13 cellular contexts compared by ENCODE assay signal in genomic region chr1:99756598-99756997, GRCh38. TPM values are rescaled to one million over a fixed set of nuclear protein-coding genes. Genes with fewer than 3 reads are reported as not detected.
A peak's percentile ranks its signal among the peaks of the same experiment; 100 is the strongest.
DNase-seq lines count a peak whose midpoint lies in the region; ATAC-seq, FAIRE-seq and TF ChIP-seq lines count a peak whose summit lies in the region.
"Had no signal": no experiment of that assay in that cellular context is flagged by ENCODE, and none has a peak within 500 bp of the region (broad histone marks: within the 10 kb centered on the region; RNA-seq: fewer than 3 reads in every experiment).

No MANE protein-coding gene starts in this region.

- no peak for TF ChIP-seq EP300 in K562 (IDR thresholded peaks at IDR 0.05; ENCODE audit: low read length)
- TF ChIP-seq EP300 in gastroesophageal sphincter (IDR thresholded peaks at IDR 0.05): no peak

- H3K27ac ChIP-seq in K562 (ENCODE audit: extremely low read depth, low read depth, low read length) (no peak overlapping the region), gastroesophageal sphincter (no peak overlapping the region), small intestine (ENCODE audit: low read depth in 1 of 2, low read length in 1 of 2) (no peak overlapping the region), Peyer's patch (no peak overlapping the region)

- H3K9me3 ChIP-seq in K562 (replicated peaks; ENCODE audit: control insufficient read depth, insufficient read depth, low read depth, low read length): 0 out of 2 replicates have a peak, but pooled peaks cover 3% of the 10 kb centered on the region
- H3K9me3 ChIP-seq in gastroesophageal sphincter: no peaks in the 10 kb centered on the region
- no peaks in the 10 kb centered on the region for H3K9me3 ChIP-seq in small intestine (ENCODE audit: control insufficient read depth, low read depth)
- H3K9me3 ChIP-seq in Peyer's patch: no peaks in the 10 kb centered on the region

- intact Hi-C loops in K562 (cut with micrococcal nuclease): no loop called here

- POLR2A ChIA-PET in K562 (lab: Yijun Ruan, JAX): interaction anchor here (0.5 to 1.5 kb wide), 3 partner anchors 11 to 309 kb away, joined by 3 to 6 read pairs (median 3); no protein-coding TSS in a partner anchor

- TF ChIP-seq POLR2A in K562 (conservative IDR thresholded peaks at IDR 0.05) (no peak), gastroesophageal sphincter (IDR thresholded peaks at IDR 0.05) (no peak), Peyer's patch (IDR thresholded peaks at IDR 0.05) (no peak)

- H3K27me3 ChIP-seq in K562 (ENCODE audit: control insufficient read depth in 2 of 2, insufficient read depth in 2 of 2, low read length in 2 of 2): no peaks in the 10 kb centered on the region
- no peaks in the 10 kb centered on the region for H3K27me3 ChIP-seq in gastroesophageal sphincter
- H3K27me3 ChIP-seq in small intestine (ENCODE audit: control insufficient read depth in 2 of 2, insufficient read depth in 2 of 2, low read length in 2 of 2): no peaks in the 10 kb centered on the region
- no peaks in the 10 kb centered on the region for H3K27me3 ChIP-seq in Peyer's patch

- FAIRE-seq in K562 (lab: Jason Lieb, UNC): no peak
- peak; percentile 83 for FAIRE-seq in small intestine (lab: Jason Lieb, UNC)

- no peak for TF ChIP-seq CTCF in HFFc6 (IDR thresholded peaks at IDR 0.05)
- no peak for TF ChIP-seq CTCF in K562 (IDR thresholded peaks at IDR 0.05 in 2 of 3, conservative IDR thresholded peaks at IDR 0.05 in 1 of 3; ENCODE audit: insufficient read depth in 2 of 3, low read depth in 1 of 3, low read length in 3 of 3)
- no peak for TF ChIP-seq CTCF in gastroesophageal sphincter (IDR thresholded peaks at IDR 0.05)
- TF ChIP-seq CTCF in Peyer's patch (IDR thresholded peaks at IDR 0.05): no peak

- H3K4me1 ChIP-seq in K562 (replicated peaks in 1 of 2; ENCODE audit: control insufficient read depth in 2 of 2, insufficient read depth in 2 of 2, low read length in 2 of 2): peaks cover 0 to 19% of the 10 kb centered on the region in 2 experiments; a peak in 3 of 5 replicates
- H3K4me1 ChIP-seq in gastroesophageal sphincter: no peaks in the 10 kb centered on the region
- peaks cover 0 to 5% of the 10 kb centered on the region in 2 donors for H3K4me1 ChIP-seq in small intestine (ENCODE audit: control insufficient read depth in 2 of 2, insufficient read depth in 1 of 2, low read depth in 1 of 2, low read length in 1 of 2)
- H3K4me1 ChIP-seq in Peyer's patch: no peaks in the 10 kb centered on the region

- H3K9ac ChIP-seq in K562 (ENCODE audit: insufficient read depth in 1 of 2, low read depth in 2 of 2, low read length in 2 of 2): no peak overlapping the region

- H2AFZ ChIP-seq in K562 (ENCODE audit: low read depth, low read length): no peak overlapping the region

- H4K20me1 ChIP-seq in K562 (replicated peaks; ENCODE audit: control insufficient read depth, insufficient read depth, low read length): no peaks in the 10 kb centered on the region

- H3K4me1 Mint-ChIP-seq in HFFc6 (ENCODE audit: low read depth): no peaks in the 10 kb centered on the region

- no TSS peak for BruUV-seq in K562 (replicated peaks; lab: Mats Ljungman, UMichigan)

- in situ Hi-C loops in K562 (cut with MboI): no loop called here

- peaks cover 1% of the 10 kb centered on the region for H3K27me3 Mint-ChIP-seq in HFFc6 (ENCODE audit: insufficient read depth)

- no peak overlapping the region for H3K4me3 ChIP-seq in K562
- no peak overlapping the region for H3K4me3 ChIP-seq in gastroesophageal sphincter
- H3K4me3 ChIP-seq in small intestine (ENCODE audit: low read depth in 1 of 2, low read length in 2 of 2): no peak overlapping the region
- no peak overlapping the region for H3K4me3 ChIP-seq in Peyer's patch

- H3K27ac Mint-ChIP-seq in HFFc6: no peak overlapping the region

- H3K9me3 Mint-ChIP-seq in HFFc6: peaks cover 5% of the 10 kb centered on the region; the same call in 1 of the 2 replicates

- no peak overlapping the region for H3K4me2 ChIP-seq in K562 (ENCODE audit: insufficient read depth, low read length)

- WGBS in K562 (ENCODE audit: insufficient coverage, low coverage, missing lambda C conversion rate): 63% methylated on average over 3 of the region's 3 CpGs
- 71 to 100% methylated on average over 1 to 3 of the region's 3 CpGs for WGBS in gastroesophageal sphincter (ENCODE audit: low coverage in 1 of 2), 2 donors
- 78 to 85% (median 82%) methylated on average over 3 of the region's 3 CpGs for WGBS in small intestine, 3 donors

- no peak overlapping the region for H3K4me3 Mint-ChIP-seq in HFFc6

- no peak for TF ChIP-seq RAD21 in K562 (CRISPR knock-in tag; conservative IDR thresholded peaks at IDR 0.05 in 1 of 2, IDR thresholded peaks at IDR 0.05 in 1 of 2)

- DNase-seq in HFFc6: peak; percentile 17
- DNase-seq in K562 (ENCODE audit: extremely low read depth in 1 of 4, low spot score in 3 of 4): no peak
- no peak for DNase-seq in small intestine
- no peak for DNase-seq in NAMALWA (ENCODE audit: low spot score)
- no peak for DNase-seq in Peyer's patch
- DNase-seq in NCI-H526 treated with DMSO at 0.1 percent for 48 hours (lab: John Stamatoyannopoulos, UW): no peak
- DNase-seq: activated CD8-positive, alpha-beta memory T cell treated with anti-CD3 and anti-CD28 coated beads, Interleukin-2, amount 50 U/mL, for 48 hours; amniotic stem cell; NCI-H1417; NCI-H524; retina; SHP77 treated with DMSO at 0.1 percent for 48 hours had no signal

- peaks cover 27% of the 10 kb centered on the region; the same call in 2 of the 3 replicates for H3K36me3 ChIP-seq in K562 (ENCODE audit: control insufficient read depth, insufficient read depth, low read length)
- H3K36me3 ChIP-seq in gastroesophageal sphincter: no peaks in the 10 kb centered on the region
- H3K36me3 ChIP-seq in small intestine (ENCODE audit: control insufficient read depth in 2 of 2, insufficient read depth in 2 of 2, low read length in 2 of 2): no peaks in the 10 kb centered on the region
- no peaks in the 10 kb centered on the region for H3K36me3 ChIP-seq in Peyer's patch

- H3K9me1 ChIP-seq in K562 (ENCODE audit: control insufficient read depth, insufficient read depth, low read length): no peaks in the 10 kb centered on the region

- CTCF ChIA-PET in K562 (lab: Yijun Ruan, JAX; ENCODE audit: low intra/inter-chr PET ratio): no interaction called here

- ATAC-seq in K562 (no peak), gastroesophageal sphincter (peak; percentile 41)

- no peaks in the 10 kb centered on the region for H3K36me3 Mint-ChIP-seq in HFFc6 (ENCODE audit: low read depth)

- peaks cover 93% of the 10 kb centered on the region for H3K79me2 ChIP-seq in K562 (ENCODE audit: control insufficient read depth, insufficient read depth, low read length)

TF ChIP-seq in K562, 482 proteins besides CTCF, POLR2A, EP300 and RAD21:
- TF ChIP-seq CEBPG (CRISPR knock-in tag; IDR thresholded peaks at IDR 0.05) (no peak), CEBPG (tag; conservative IDR thresholded peaks at IDR 0.05 in 1 of 2, IDR thresholded peaks at IDR 0.05 in 1 of 2) (peak; percentile 60 to 81), CHD2 (IDR thresholded peaks at IDR 0.05; ENCODE audit: low read depth, low read length) (no peak), CEBPB (tag; IDR thresholded peaks at IDR 0.05) (peak; percentile 80)

RNA-seq across cellular contexts. Expression of gene FRRS1, which starts 9.8 kb away (rescaled TPM):
- total RNA-seq in HFFc6 (2021; fragmentation: NEBNext Ultra II Directional; extraction: Animal tissue kit (Norgen Biotek cat#: 25700)): 1 to 10 TPM in 1 of 6 experiments, under 1 TPM in 5; 0.22 to 1.1 (median 0.41) TPM
- 114 and 187 TPM in 2 replicates for total RNA-seq in K562 (2011; cell fraction: chromatin; rRNA removed; ENCODE audit: low replicate concordance)
- total RNA-seq in K562 (2011; cell fraction: nucleolus; rRNA removed): 100 and 116 TPM in 2 replicates
- 130 and 133 TPM in 2 replicates for total RNA-seq in K562 (2011; cell fraction: nucleoplasm; rRNA removed)
- 17.8 and 21.7 TPM in 2 replicates for total RNA-seq in K562 (2014; rRNA removed)
- 54.0 and 54.2 TPM in 2 replicates for total RNA-seq in K562 (2014; rRNA removed; fragmentation: Illumina TruSeq; extraction: Trizol)
- total RNA-seq in K562 (2015; rRNA removed; fragmentation: Illumina TruSeq; extraction: Trizol): 41.2 and 43.3 TPM in 2 replicates
- 31.1 and 31.6 TPM in 2 replicates for total RNA-seq in K562 (2021)
- polyA plus RNA-seq in K562 (2011; rRNA removed): 41.3 and 44.7 TPM in 2 replicates
- 12.5 and 26.8 TPM in 2 replicates for polyA plus RNA-seq in K562 (2011; cell fraction: cytosol; rRNA removed)
- 25.7 and 36.5 TPM in 2 replicates for polyA plus RNA-seq in K562 (2011; cell fraction: nucleus; rRNA removed)
- polyA plus RNA-seq in K562 (2012): 17.5 and 23.2 TPM in 2 replicates
- polyA plus RNA-seq in K562 (2014; fragmentation: Illumina TruSeq; extraction: Trizol): 19.2 and 23.7 TPM in 2 replicates
- polyA plus RNA-seq in K562 (2014; fragmentation: Nextera tagmentation; extraction: Ambion mirVana): 1 to 10 TPM in 1 of 2 experiments, under 1 TPM in 1; 0.87 to 1.9 TPM
- polyA plus RNA-seq in K562 (2014; rRNA removed): 14.6 and 18.6 TPM in 2 replicates
- polyA minus RNA-seq in K562 (2011; rRNA and poly(A)+ RNA removed): 150 and 168 TPM in 2 replicates
- 41.7 and 43.8 TPM in 2 replicates for polyA minus RNA-seq in K562 (2011; cell fraction: cytosol; rRNA and poly(A)+ RNA removed)
- 35.1 and 70.3 TPM in 2 replicates for polyA minus RNA-seq in K562 (2011; cell fraction: nucleus; rRNA and poly(A)+ RNA removed)
- total RNA-seq in gastroesophageal sphincter: 1 to 10 TPM; 2.5 to 5.3 (median 3.1) TPM
- 1 to 10 TPM in 1 of 3 donors, under 1 TPM in 2; 0.45 to 2.5 (median 0.81) TPM for polyA plus RNA-seq in small intestine
- 10 to 100 TPM in 2 of 4 donors, 1 to 10 TPM in 2; 6.9 to 17.0 (median 11.9) TPM for total RNA-seq in Peyer's patch
